ENCODE assay signal across 31 cellular contexts in the genomic region with DNA sequence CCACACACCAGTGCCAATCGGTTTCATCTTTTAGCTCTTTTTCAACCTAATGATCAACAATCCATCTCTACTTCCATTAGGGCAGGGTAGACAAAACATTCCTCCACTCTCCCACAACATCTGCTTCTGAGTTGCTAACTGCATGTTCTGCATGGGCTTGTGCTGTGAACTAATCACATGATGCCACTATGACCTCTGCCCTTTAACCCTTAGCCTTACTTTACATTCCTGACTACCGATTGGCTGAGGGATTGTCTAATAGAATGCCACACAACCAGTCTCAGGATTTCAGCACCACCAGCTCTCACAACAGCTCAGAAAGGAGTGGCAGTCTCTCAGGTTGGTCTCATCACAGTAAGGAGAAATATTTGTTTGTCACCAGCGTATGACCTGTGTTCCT.
"Had no signal": no experiment of that assay in that cellular context is flagged by ENCODE, and none has a peak within 500 bp of the region (broad histone marks: within the 10 kb centered on the region; RNA-seq: fewer than 3 reads in every experiment).

No MANE protein-coding gene starts in this region.

- H3K9me3 ChIP-seq: esophagus muscularis mucosa, gastroesophageal sphincter, heart left ventricle, left lung, ovary, psoas muscle, testis, tibial artery had no signal

- H3K27ac Mint-ChIP-seq: naive thymus-derived CD4-positive, alpha-beta T cell; nephron; stimulated activated memory B cell treated with anti-CD40 and anti-IgM and Interleukin-4, amounts not matched to agents 10 μg/mL and 1 μg/mL and 100 μg/mL, for 72 hours; type B pancreatic cell had no signal

- H3K36me3 Mint-ChIP-seq: naive thymus-derived CD4-positive, alpha-beta T cell; stimulated activated memory B cell treated with anti-CD40 and anti-IgM and Interleukin-4, amounts not matched to agents 10 μg/mL and 1 μg/mL and 100 μg/mL, for 72 hours had no signal

- H2AFZ ChIP-seq: hepatocyte had no signal

- H3K79me2 ChIP-seq: hepatocyte had no signal

- H3K4me3 Mint-ChIP-seq: naive thymus-derived CD4-positive, alpha-beta T cell; nephron; stimulated activated memory B cell treated with anti-CD40 and anti-IgM and Interleukin-4, amounts not matched to agents 10 μg/mL and 1 μg/mL and 100 μg/mL, for 72 hours; type B pancreatic cell had no signal

- H3K4me1 ChIP-seq: esophagus muscularis mucosa, foreskin keratinocyte, gastroesophageal sphincter, heart left ventricle, left lung, psoas muscle, spleen, testis, tibial artery had no signal

- ATAC-seq: foreskin keratinocyte; gastroesophageal sphincter; heart left ventricle; left cardiac atrium; left lung; naive thymus-derived CD4-positive, alpha-beta T cell; psoas muscle; right cardiac atrium; stimulated activated memory B cell treated with anti-CD40 and anti-IgM and Interleukin-4, amounts not matched to agents 10 μg/mL and 1 μg/mL and 100 μg/mL, for 72 hours; stimulated activated naive CD8-positive, alpha-beta T cell treated with anti-CD3 and anti-CD28 coated beads, Interleukin-15, Interleukin-2, amounts not matched to agents 100 U/mL and 50 U/mL, for 24 hours had no signal

- H3K4me2 ChIP-seq: hepatocyte had no signal

- H3K27me3 Mint-ChIP-seq: naive thymus-derived CD4-positive, alpha-beta T cell; stimulated activated memory B cell treated with anti-CD40 and anti-IgM and Interleukin-4, amounts not matched to agents 10 μg/mL and 1 μg/mL and 100 μg/mL, for 72 hours; type B pancreatic cell had no signal

- H3K4me3 ChIP-seq: dorsolateral prefrontal cortex, esophagus muscularis mucosa, gastroesophageal sphincter, heart left ventricle, hepatocyte, left lung, ovary, psoas muscle, skin epidermis, spleen, testis, tibial artery had no signal

- H3K27me3 ChIP-seq: dorsolateral prefrontal cortex, esophagus muscularis mucosa, foreskin keratinocyte, gastroesophageal sphincter, heart left ventricle, hepatocyte, left lung, ovary, spleen, testis, tibial artery had no signal

- H3K36me3 ChIP-seq: esophagus muscularis mucosa, gastroesophageal sphincter, heart left ventricle, left lung, ovary, spleen, tibial artery had no signal

- H3K27ac ChIP-seq: dorsolateral prefrontal cortex, epithelial cell of prostate, esophagus muscularis mucosa, foreskin keratinocyte, gastroesophageal sphincter, heart left ventricle, hepatocyte, left lung, ovary, psoas muscle, skin epidermis, spleen, testis, tibial artery had no signal

- FAIRE-seq: islet of Langerhans, urothelium cell line had no signal

- H3K9me3 Mint-ChIP-seq: nephron had no signal

- DNase-seq: cortex of kidney; dorsolateral prefrontal cortex; effector CD4-positive, alpha-beta T cell; foreskin keratinocyte; heart left ventricle; left cardiac atrium; left lung; mesenchymal stem cell; midbrain; naive thymus-derived CD4-positive, alpha-beta T cell; occipital lobe; ovary; posterior cingulate gyrus; psoas muscle; right cardiac atrium; spleen; stimulated activated CD4-positive, alpha-beta T cell treated with anti-CD3 and anti-CD28 coated beads, Interleukin-4, amount 100 ng/mL, for 4 hours; stimulated activated naive CD8-positive, alpha-beta T cell treated with anti-CD3 and anti-CD28 coated beads, Interleukin-15, Interleukin-2, amounts not matched to agents 100 U/mL and 50 U/mL, for 24 hours; substantia nigra; testis; tibial artery had no signal

- H3K4me1 Mint-ChIP-seq: naive thymus-derived CD4-positive, alpha-beta T cell; nephron; stimulated activated memory B cell treated with anti-CD40 and anti-IgM and Interleukin-4, amounts not matched to agents 10 μg/mL and 1 μg/mL and 100 μg/mL, for 72 hours had no signal
